Comparison of ENCODE assay signal across 18 cellular contexts in genomic region chr4:48454591-48454990, GRCh38. TPM values are rescaled to one million over a fixed set of nuclear protein-coding genes. Genes with fewer than 3 reads are reported as not detected.
DNase-seq lines count a peak whose midpoint lies in the region; ATAC-seq and TF ChIP-seq lines count a peak whose summit lies in the region.
"Had no signal": no experiment of that assay in that cellular context is flagged by ENCODE, and none has a peak within 500 bp of the region (broad histone marks: within the 10 kb centered on the region; RNA-seq: fewer than 3 reads in every experiment).

No MANE protein-coding gene starts in this region.

- H3K27ac ChIP-seq in ovary, result no peak overlapping the region
- H3K27ac ChIP-seq: BLaER1 treated with 17β-estradiol and CSF1 and Interleukin-3, amounts not matched to agents 10 nM and 100 nM; C4-2B had no signal

- no peak for TF ChIP-seq EP300 in ovary (IDR thresholded peaks at IDR 0.05)

- no peaks in the 10 kb centered on the region for H3K27me3 ChIP-seq in ovary
- H3K27me3 ChIP-seq: BLaER1 treated with 17β-estradiol and CSF1 and Interleukin-3, amounts not matched to agents 10 nM and 100 nM had no signal

- POLR2A ChIA-PET in WTC11 (lab: Charles Lee), result interaction anchor here (0.6 kb wide), 1 partner anchor 227 kb away, joined by 3 read pairs; no protein-coding TSS in a partner anchor

- H3K36me3 ChIP-seq in ovary, result no peaks in the 10 kb centered on the region
- H3K36me3 ChIP-seq: BLaER1 treated with 17β-estradiol and CSF1 and Interleukin-3, amounts not matched to agents 10 nM and 100 nM had no signal

- H3K27ac Mint-ChIP-seq in WTC11, result no peak overlapping the region
- H3K27ac Mint-ChIP-seq: CD4-positive, alpha-beta T cell; CD8-positive, alpha-beta T cell had no signal

- H3K27me3 Mint-ChIP-seq in WTC11 (ENCODE audit: low read depth), result 0 out of 2 replicates have a peak, but pooled peaks cover 3% of the 10 kb centered on the region

- no peak overlapping the region for H3K4me3 Mint-ChIP-seq in WTC11
- H3K4me3 Mint-ChIP-seq: CD4-positive, alpha-beta T cell; CD8-positive, alpha-beta T cell had no signal

- no peaks in the 10 kb centered on the region for H3K36me3 Mint-ChIP-seq in WTC11
- H3K36me3 Mint-ChIP-seq: CD8-positive, alpha-beta T cell had no signal

- H3K4me1 ChIP-seq in ovary (ENCODE audit: insufficient read depth), result no peaks in the 10 kb centered on the region

- no peaks in the 10 kb centered on the region for H3K4me1 Mint-ChIP-seq in WTC11

- DNase-seq in SK-N-DZ (ENCODE audit: low spot score) (peak; percentile 93), WTC11 (ENCODE audit: low spot score) (no peak), ovary (no peak)
- DNase-seq in stimulated activated CD4-positive, alpha-beta T cell treated with anti-CD3 and anti-CD28 coated beads, Interleukin-4, amount 100 ng/mL, for 24 hours, result no peak
- DNase-seq: 8988T; ACHN; Caco-2; Calu3; CD4-positive, alpha-beta T cell; CD8-positive, alpha-beta T cell; DMS79 treated with DMSO at 0.1 percent for 48 hours; GF-D8 had no signal

- no peak for TF ChIP-seq CTCF in WTC11 (IDR thresholded peaks at IDR 0.05)
- TF ChIP-seq CTCF in ovary (IDR thresholded peaks at IDR 0.05), result no peak

- intact Hi-C loops in ovary (cut with DNase I), result no loop called here

- ATAC-seq in SK-N-SH treated with all-trans-retinoic acid at 6 μM for 48 hours (peak; percentile 36; the same call in 1 of the 3 replicates), WTC11 (no peak)
- ATAC-seq: CD8-positive, alpha-beta T cell had no signal

- H3K9me3 Mint-ChIP-seq in WTC11, result peaks cover 12% of the 10 kb centered on the region
- H3K9me3 Mint-ChIP-seq: CD4-positive, alpha-beta T cell; CD8-positive, alpha-beta T cell had no signal

- H3K4me3 ChIP-seq in ovary, result no peak overlapping the region
- H3K4me3 ChIP-seq: BLaER1 treated with 17β-estradiol and CSF1 and Interleukin-3, amounts not matched to agents 10 nM and 100 nM had no signal

- 92 to 97% (median 97%) methylated on average over 2 of the region's 2 CpGs for WGBS in ovary, 3 donors

- H3K9me3 ChIP-seq in ovary, result no peaks in the 10 kb centered on the region
- H3K9me3 ChIP-seq: Caco-2 had no signal

- TF ChIP-seq POLR2A in ovary (IDR thresholded peaks at IDR 0.05), result no peak

- CTCF ChIA-PET in WTC11 (lab: Charles Lee), result no interaction called here

TF ChIP-seq in SK-N-SH treated with all-trans-retinoic acid at 6 μM for 48 hours, 23 proteins besides CTCF, POLR2A, EP300 and RAD21:
- peak; percentile 44; the same call in 1 of the 2 replicates for TF ChIP-seq TSHZ2 (CRISPR knock-in tag; IDR thresholded peaks at IDR 0.05)
- TF ChIP-seq, protein P1, sequence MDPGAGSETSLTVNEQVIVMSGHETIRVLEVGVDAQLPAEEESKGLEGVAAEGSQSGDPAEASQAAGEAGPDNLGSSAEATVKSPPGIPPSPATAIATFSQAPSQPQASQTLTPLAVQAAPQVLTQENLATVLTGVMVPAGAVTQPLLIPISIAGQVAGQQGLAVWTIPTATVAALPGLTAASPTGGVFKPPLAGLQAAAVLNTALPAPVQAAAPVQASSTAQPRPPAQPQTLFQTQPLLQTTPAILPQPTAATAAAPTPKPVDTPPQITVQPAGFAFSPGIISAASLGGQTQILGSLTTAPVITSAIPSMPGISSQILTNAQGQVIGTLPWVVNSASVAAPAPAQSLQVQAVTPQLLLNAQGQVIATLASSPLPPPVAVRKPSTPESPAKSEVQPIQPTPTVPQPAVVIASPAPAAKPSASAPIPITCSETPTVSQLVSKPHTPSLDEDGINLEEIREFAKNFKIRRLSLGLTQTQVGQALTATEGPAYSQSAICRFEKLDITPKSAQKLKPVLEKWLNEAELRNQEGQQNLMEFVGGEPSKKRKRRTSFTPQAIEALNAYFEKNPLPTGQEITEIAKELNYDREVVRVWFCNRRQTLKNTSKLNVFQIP (CRISPR knock-in tag; IDR thresholded peaks at IDR 0.05; ENCODE audit: borderline replicate concordance, low read depth), result no peak
- TF ChIP-seq RARB (CRISPR knock-in tag; IDR thresholded peaks at IDR 0.05), result no peak
- 0 out of 2 replicates have a peak, but pooled peaks have one; percentile 38 for TF ChIP-seq TCF4 (CRISPR knock-in tag; IDR thresholded peaks at IDR 0.05; ENCODE audit: borderline replicate concordance)
- TF ChIP-seq OSR1 (CRISPR knock-in tag; IDR thresholded peaks at IDR 0.05), result no peak

TF ChIP-seq in WTC11, 78 proteins besides CTCF, POLR2A, EP300 and RAD21:
- no peak for TF ChIP-seq E2F4 (CRISPR knock-in tag; IDR thresholded peaks at IDR 0.05; ENCODE audit: borderline replicate concordance, low read depth)
- no peak for TF ChIP-seq NR3C1 (CRISPR knock-in tag; conservative IDR thresholded peaks at IDR 0.05; ENCODE audit: low read depth)
- TF ChIP-seq CBFB (CRISPR knock-in tag; IDR thresholded peaks at IDR 0.05; ENCODE audit: low read depth), result no peak
- no peak for TF ChIP-seq KAT7 (CRISPR knock-in tag; IDR thresholded peaks at IDR 0.05; ENCODE audit: borderline replicate concordance)
- TF ChIP-seq, protein P2, sequence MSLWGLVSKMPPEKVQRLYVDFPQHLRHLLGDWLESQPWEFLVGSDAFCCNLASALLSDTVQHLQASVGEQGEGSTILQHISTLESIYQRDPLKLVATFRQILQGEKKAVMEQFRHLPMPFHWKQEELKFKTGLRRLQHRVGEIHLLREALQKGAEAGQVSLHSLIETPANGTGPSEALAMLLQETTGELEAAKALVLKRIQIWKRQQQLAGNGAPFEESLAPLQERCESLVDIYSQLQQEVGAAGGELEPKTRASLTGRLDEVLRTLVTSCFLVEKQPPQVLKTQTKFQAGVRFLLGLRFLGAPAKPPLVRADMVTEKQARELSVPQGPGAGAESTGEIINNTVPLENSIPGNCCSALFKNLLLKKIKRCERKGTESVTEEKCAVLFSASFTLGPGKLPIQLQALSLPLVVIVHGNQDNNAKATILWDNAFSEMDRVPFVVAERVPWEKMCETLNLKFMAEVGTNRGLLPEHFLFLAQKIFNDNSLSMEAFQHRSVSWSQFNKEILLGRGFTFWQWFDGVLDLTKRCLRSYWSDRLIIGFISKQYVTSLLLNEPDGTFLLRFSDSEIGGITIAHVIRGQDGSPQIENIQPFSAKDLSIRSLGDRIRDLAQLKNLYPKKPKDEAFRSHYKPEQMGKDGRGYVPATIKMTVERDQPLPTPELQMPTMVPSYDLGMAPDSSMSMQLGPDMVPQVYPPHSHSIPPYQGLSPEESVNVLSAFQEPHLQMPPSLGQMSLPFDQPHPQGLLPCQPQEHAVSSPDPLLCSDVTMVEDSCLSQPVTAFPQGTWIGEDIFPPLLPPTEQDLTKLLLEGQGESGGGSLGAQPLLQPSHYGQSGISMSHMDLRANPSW (CRISPR knock-in tag; conservative IDR thresholded peaks at IDR 0.05; ENCODE audit: low read depth), result no peak
- TF ChIP-seq USF2 (CRISPR knock-in tag; IDR thresholded peaks at IDR 0.05), result no peak
- no peak for TF ChIP-seq FOXP4 (CRISPR knock-in tag; IDR thresholded peaks at IDR 0.05)
- TF ChIP-seq JUN (CRISPR knock-in tag; IDR thresholded peaks at IDR 0.05), result no peak
- no peak for TF ChIP-seq ESRRA (CRISPR knock-in tag; IDR thresholded peaks at IDR 0.05; ENCODE audit: borderline replicate concordance)

RNA-seq across cellular contexts. Expression of gene SLC10A4, which starts 28.6 kb away (rescaled TPM):
- 104 and 115 TPM in 2 replicates for polyA plus RNA-seq in SK-N-DZ (2014; cell fraction: cytosol; rRNA removed)
- 79.6 and 84.7 TPM in 2 replicates for polyA plus RNA-seq in SK-N-DZ (2014; cell fraction: nucleus; rRNA removed)
- total RNA-seq in WTC11 (2021) (2.1 to 3.0 TPM (median 2.6 TPM) in 3 replicates), ovary (under 1 TPM in 2 of 7 donors, not detected in 5; 0.11 to 0.12 TPM)
- under 1 TPM; 0.05 to 0.20 TPM for polyA plus RNA-seq in ovary
- total RNA-seq: CD4-positive, alpha-beta T cell; CD8-positive, alpha-beta T cell had no signal
- polyA plus RNA-seq: AG04450, BJ had no signal

RNA-seq across cellular contexts. Expression of gene ZAR1, which starts 35.5 kb away (rescaled TPM):
- polyA plus RNA-seq in SK-N-DZ (2014; cell fraction: cytosol; rRNA removed), result 0.81 and 2.0 TPM in 2 replicates
- 9.6 and 12.5 TPM in 2 replicates for polyA plus RNA-seq in SK-N-DZ (2014; cell fraction: nucleus; rRNA removed)
- total RNA-seq in WTC11 (2021), result 0.87 to 1.4 TPM (median 0.89 TPM) in 3 replicates
- not detected for total RNA-seq in ovary
- polyA plus RNA-seq in ovary, result under 1 TPM in 1 of 2 donors, not detected in 1; 0.31 TPM
- total RNA-seq: A673; Caco-2; Calu3; CD4-positive, alpha-beta T cell; CD8-positive, alpha-beta T cell had no signal
- polyA plus RNA-seq: AG04450, BJ had no signal
